ENCODE assay signal across 7 cellular contexts in genomic region chr2:29824145-29824544, GRCh38.
DNase-seq lines count a peak whose midpoint lies in the region; ATAC-seq, FAIRE-seq and TF ChIP-seq lines count a peak whose summit lies in the region.
"Not testable (repeated sequence)": the region's sequence is repeated elsewhere in the genome, so short reads cannot be mapped to it uniquely, and the experiment has no call there.

No MANE protein-coding gene starts in this region.

- H3K9ac ChIP-seq in HCT116 (ENCODE audit: low read length); liver (ENCODE audit: low read depth in 1 of 2, low read length in 2 of 2): not testable (repeated sequence)

- RAD21 ChIA-PET in HCT116 (lab: Charles Lee; ENCODE audit: low non-redundant PET in 1 of 2, low total read pairs in 2 of 2, uncharacterized antibody in 2 of 2, unreplicated experiment in 2 of 2): not testable (repeated sequence)

- TF ChIP-seq CTCF in AG04450 (IDR thresholded peaks at IDR 0.05; ENCODE audit: low read depth, low read length) (peak; percentile 19), GM12872 (IDR thresholded peaks at IDR 0.05; ENCODE audit: insufficient read depth, low read depth, low read length) (peak; percentile 25; the same call in 1 of the 3 replicates), HCT116 (IDR thresholded peaks at IDR 0.05 in 2 of 3, conservative IDR thresholded peaks at IDR 0.05 in 1 of 3; ENCODE audit: borderline replicate concordance in 1 of 3, insufficient read depth in 1 of 3, low read depth in 2 of 3, low read length in 2 of 3) (0 out of 6 replicates have a peak, but pooled peaks of 2 of the 3 experiments have one; percentile 21 to 27), RWPE2 (IDR thresholded peaks at IDR 0.05; ENCODE audit: poor library complexity, severe bottlenecking) (peak; percentile 16), bronchial epithelial cell (IDR thresholded peaks at IDR 0.05; ENCODE audit: insufficient read depth, low read length, severe bottlenecking) (peak; percentile 33), epithelial cell of proximal tubule (conservative IDR thresholded peaks at IDR 0.05; ENCODE audit: low read depth, low read length) (peak; percentile 31)
- not testable (repeated sequence) for TF ChIP-seq CTCF in liver (IDR thresholded peaks at IDR 0.05; ENCODE audit: low read depth, low read length, missing input control)

- 56% methylated on average over 1 of the region's 1 CpG for WGBS in liver

- H3K9me3 ChIP-seq in AG04450 (ENCODE audit: control insufficient read depth, insufficient read depth, low read length); HCT116 (ENCODE audit: control insufficient read depth in 1 of 2, insufficient read depth in 1 of 2, low read depth in 1 of 2, low read length in 2 of 2); RWPE2 (ENCODE audit: severe bottlenecking); liver (ENCODE audit: control insufficient read depth in 4 of 4, low read length in 3 of 4): not testable (repeated sequence)

- TF ChIP-seq POLR2A in HCT116 (IDR thresholded peaks at IDR 0.05; ENCODE audit: borderline replicate concordance, extremely low read depth, insufficient read depth, insufficient read length): not testable (repeated sequence)

- not testable (repeated sequence) for H3K4me1 ChIP-seq in HCT116 (ENCODE audit: control insufficient read depth in 1 of 2, insufficient read depth in 2 of 2, low read length in 2 of 2); RWPE2 (ENCODE audit: insufficient read depth, poor library complexity, severe bottlenecking); liver (ENCODE audit: control insufficient read depth in 4 of 4, insufficient read depth in 4 of 4, low read length in 3 of 4)

- TF ChIP-seq RAD21 in HCT116 (IDR thresholded peaks at IDR 0.05; ENCODE audit: low read depth) (peak; percentile 48), liver (IDR thresholded peaks at IDR 0.05) (peak; percentile 20 to 21)

- H3K4me3 ChIP-seq in AG04450 (ENCODE audit: low read depth, low read length); HCT116 (replicated peaks in 1 of 2; ENCODE audit: low read depth in 1 of 2, low read length in 2 of 2); RWPE2 (ENCODE audit: severe bottlenecking); bronchial epithelial cell (ENCODE audit: low read depth, low read length); epithelial cell of proximal tubule (ENCODE audit: low read depth, low read length); liver (ENCODE audit: low read depth in 1 of 3, low read length in 3 of 3): not testable (repeated sequence)

- intact Hi-C loops in HCT116 (cut with micrococcal nuclease): not testable (repeated sequence)

- H3K27me3 ChIP-seq in AG04450 (ENCODE audit: control insufficient read depth, insufficient read depth, low read length); RWPE2 (ENCODE audit: insufficient read depth, poor library complexity, severe bottlenecking); bronchial epithelial cell (ENCODE audit: control insufficient read depth, insufficient read depth, low read length); liver (ENCODE audit: control insufficient read depth in 4 of 4, insufficient read depth in 4 of 4, low read length in 3 of 4): not testable (repeated sequence)
- peaks cover 37% of the 10 kb centered on the region; the same call in 1 of the 2 replicates for H3K27me3 ChIP-seq in HCT116 (ENCODE audit: insufficient read depth, low read length)

- H3K36me3 ChIP-seq in HCT116 (ENCODE audit: control insufficient read depth in 1 of 2, insufficient read depth in 2 of 2, low read length in 2 of 2); RWPE2 (ENCODE audit: low read depth); bronchial epithelial cell (ENCODE audit: control insufficient read depth, insufficient read depth, low read length); liver (ENCODE audit: control insufficient read depth in 4 of 4, insufficient read depth in 3 of 4, low read depth in 1 of 4, low read length in 3 of 4): not testable (repeated sequence)

- not testable (repeated sequence) for H3K9me2 ChIP-seq in HCT116 (ENCODE audit: insufficient read depth)

- H4K20me1 ChIP-seq in HCT116 (ENCODE audit: insufficient read depth): not testable (repeated sequence)

- BruUV-seq in HCT116 (replicated peaks; lab: Mats Ljungman, UMichigan): not testable (repeated sequence)

- ATAC-seq in HCT116; RWPE2 (ENCODE audit: low read depth): not testable (repeated sequence)

- CTCF ChIA-PET in AG04450 (lab: Charles Lee): interaction anchor here (0.9 kb wide), 1 partner anchor 515 kb away, joined by 3 read pairs; no protein-coding TSS in a partner anchor
- CTCF ChIA-PET in HCT116 (lab: Charles Lee): interaction anchor here (1.3 kb wide), 1 partner anchor 586 kb away, joined by 3 read pairs; no protein-coding TSS in a partner anchor

- POLR2A ChIA-PET in AG04450 (lab: Yijun Ruan, JAX); HCT116 (lab: Charles Lee): not testable (repeated sequence)

- H2AFZ ChIP-seq in HCT116 (ENCODE audit: low read depth, low read length, poor library complexity, severe bottlenecking): not testable (repeated sequence)

- not testable (repeated sequence) for H3K27ac ChIP-seq in AG04450 (ENCODE audit: low read depth, low read length); HCT116 (ENCODE audit: low read depth, low read length); RWPE2 (ENCODE audit: poor library complexity, severe bottlenecking); liver (ENCODE audit: low read depth in 1 of 2, low read length in 2 of 2)

- H3K79me2 ChIP-seq in HCT116 (ENCODE audit: insufficient read depth, low read length): not testable (repeated sequence)

- H3K4me2 ChIP-seq in HCT116 (ENCODE audit: low read length): not testable (repeated sequence)

- not testable (repeated sequence) for FAIRE-seq in bronchial epithelial cell (lab: Jason Lieb, UNC)

- not testable (repeated sequence) for DNase-seq in AG04450 (ENCODE audit: low read depth, low spot score); HCT116 (ENCODE audit: low read depth, low spot score); RWPE2 (ENCODE audit: low spot score); bronchial epithelial cell (ENCODE audit: low read depth); epithelial cell of proximal tubule (ENCODE audit: low read depth)
